ENCODE assay signal across 8 cellular contexts in the genomic region with DNA sequence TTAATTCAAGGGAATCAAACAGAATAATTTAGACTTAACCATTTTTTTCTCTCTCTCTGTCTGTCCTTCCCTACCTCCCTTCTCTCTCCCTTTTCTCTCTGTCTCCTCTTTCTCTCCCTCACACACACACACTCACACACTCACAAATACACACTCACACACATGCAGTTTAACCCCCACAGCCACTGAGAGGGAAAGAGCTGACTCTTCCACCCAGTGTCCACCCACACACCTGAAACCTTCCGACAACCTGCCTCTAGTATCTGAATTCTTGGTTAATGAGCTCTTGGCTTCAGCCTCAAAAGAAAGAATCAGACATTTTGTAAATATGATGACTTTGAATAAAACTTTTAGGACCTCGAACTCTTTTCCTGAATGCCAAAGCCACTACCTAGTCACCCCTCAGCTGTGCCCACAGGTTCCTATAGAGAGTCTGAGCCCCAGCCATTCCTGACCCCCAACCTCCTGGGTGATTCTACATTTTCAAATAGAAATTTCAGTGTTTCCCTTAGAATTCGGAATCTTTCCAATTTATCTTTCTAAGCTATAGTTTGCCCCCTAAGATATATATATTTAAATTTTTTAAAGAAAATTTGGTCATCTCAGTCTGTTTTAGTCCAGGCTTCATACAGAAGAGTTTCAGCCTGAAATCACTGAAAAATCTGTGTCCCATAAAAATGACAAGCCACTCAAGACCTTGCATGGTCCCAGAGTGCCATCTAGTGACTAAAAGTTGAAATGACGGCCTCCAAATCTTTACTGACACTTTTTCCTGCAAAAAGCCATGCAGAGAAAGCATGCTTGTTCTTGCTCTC.
DNase-seq lines count a peak whose midpoint lies in the region; ATAC-seq and TF ChIP-seq lines count a peak whose summit lies in the region.

No MANE protein-coding gene starts in this region.

- peak; percentile 2 for DNase-seq in stimulated activated CD4-positive, alpha-beta T cell treated with anti-CD3 and anti-CD28 coated beads, Interleukin-12 subunit alpha, Interleukin-12 subunit beta, amount 100 ng/mL, for 4 hours
- DNase-seq in stimulated activated CD4-positive, alpha-beta T cell treated with anti-CD3 and anti-CD28 coated beads, Interleukin-4, amount 100 ng/mL, for 1 hour, result no peak
- DNase-seq in HT1080 (ENCODE audit: low read depth) (peak; percentile 63), fibroblast of peridontal ligament (ENCODE audit: extremely low read depth) (peak; percentile 78), pons (ENCODE audit: low spot score) (peak; percentile 81)

- ATAC-seq in SK-N-SH treated with all-trans-retinoic acid at 6 μM for 48 hours, result peak; percentile 73
- ATAC-seq in GM21390 (IDR thresholded peaks at IDR 0.05; ENCODE audit: unreplicated experiment), result no peak
- ATAC-seq in HG03469 (IDR thresholded peaks at IDR 0.05; ENCODE audit: unreplicated experiment), result no peak

TF ChIP-seq in SK-N-SH treated with all-trans-retinoic acid at 6 μM for 48 hours, 23 proteins besides CTCF, POLR2A, EP300 and RAD21:
- TF ChIP-seq, protein P1, sequence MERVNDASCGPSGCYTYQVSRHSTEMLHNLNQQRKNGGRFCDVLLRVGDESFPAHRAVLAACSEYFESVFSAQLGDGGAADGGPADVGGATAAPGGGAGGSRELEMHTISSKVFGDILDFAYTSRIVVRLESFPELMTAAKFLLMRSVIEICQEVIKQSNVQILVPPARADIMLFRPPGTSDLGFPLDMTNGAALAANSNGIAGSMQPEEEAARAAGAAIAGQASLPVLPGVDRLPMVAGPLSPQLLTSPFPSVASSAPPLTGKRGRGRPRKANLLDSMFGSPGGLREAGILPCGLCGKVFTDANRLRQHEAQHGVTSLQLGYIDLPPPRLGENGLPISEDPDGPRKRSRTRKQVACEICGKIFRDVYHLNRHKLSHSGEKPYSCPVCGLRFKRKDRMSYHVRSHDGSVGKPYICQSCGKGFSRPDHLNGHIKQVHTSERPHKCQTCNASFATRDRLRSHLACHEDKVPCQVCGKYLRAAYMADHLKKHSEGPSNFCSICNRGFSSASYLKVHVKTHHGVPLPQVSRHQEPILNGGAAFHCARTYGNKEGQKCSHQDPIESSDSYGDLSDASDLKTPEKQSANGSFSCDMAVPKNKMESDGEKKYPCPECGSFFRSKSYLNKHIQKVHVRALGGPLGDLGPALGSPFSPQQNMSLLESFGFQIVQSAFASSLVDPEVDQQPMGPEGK (CRISPR knock-in tag; IDR thresholded peaks at IDR 0.05; ENCODE audit: borderline replicate concordance), result no peak
- TF ChIP-seq ESRRG (CRISPR knock-in tag; IDR thresholded peaks at IDR 0.05), result no peak
- TF ChIP-seq PPARA (CRISPR knock-in tag; IDR thresholded peaks at IDR 0.05; ENCODE audit: borderline replicate concordance), result no peak
- TF ChIP-seq ZFP30 (CRISPR knock-in tag; IDR thresholded peaks at IDR 0.05), result no peak
- no peak for TF ChIP-seq ZNF8 (CRISPR knock-in tag; IDR thresholded peaks at IDR 0.05)
- no peak for TF ChIP-seq ZNF565 (CRISPR knock-in tag; conservative IDR thresholded peaks at IDR 0.05; ENCODE audit: low read depth)
- TF ChIP-seq, protein P2, sequence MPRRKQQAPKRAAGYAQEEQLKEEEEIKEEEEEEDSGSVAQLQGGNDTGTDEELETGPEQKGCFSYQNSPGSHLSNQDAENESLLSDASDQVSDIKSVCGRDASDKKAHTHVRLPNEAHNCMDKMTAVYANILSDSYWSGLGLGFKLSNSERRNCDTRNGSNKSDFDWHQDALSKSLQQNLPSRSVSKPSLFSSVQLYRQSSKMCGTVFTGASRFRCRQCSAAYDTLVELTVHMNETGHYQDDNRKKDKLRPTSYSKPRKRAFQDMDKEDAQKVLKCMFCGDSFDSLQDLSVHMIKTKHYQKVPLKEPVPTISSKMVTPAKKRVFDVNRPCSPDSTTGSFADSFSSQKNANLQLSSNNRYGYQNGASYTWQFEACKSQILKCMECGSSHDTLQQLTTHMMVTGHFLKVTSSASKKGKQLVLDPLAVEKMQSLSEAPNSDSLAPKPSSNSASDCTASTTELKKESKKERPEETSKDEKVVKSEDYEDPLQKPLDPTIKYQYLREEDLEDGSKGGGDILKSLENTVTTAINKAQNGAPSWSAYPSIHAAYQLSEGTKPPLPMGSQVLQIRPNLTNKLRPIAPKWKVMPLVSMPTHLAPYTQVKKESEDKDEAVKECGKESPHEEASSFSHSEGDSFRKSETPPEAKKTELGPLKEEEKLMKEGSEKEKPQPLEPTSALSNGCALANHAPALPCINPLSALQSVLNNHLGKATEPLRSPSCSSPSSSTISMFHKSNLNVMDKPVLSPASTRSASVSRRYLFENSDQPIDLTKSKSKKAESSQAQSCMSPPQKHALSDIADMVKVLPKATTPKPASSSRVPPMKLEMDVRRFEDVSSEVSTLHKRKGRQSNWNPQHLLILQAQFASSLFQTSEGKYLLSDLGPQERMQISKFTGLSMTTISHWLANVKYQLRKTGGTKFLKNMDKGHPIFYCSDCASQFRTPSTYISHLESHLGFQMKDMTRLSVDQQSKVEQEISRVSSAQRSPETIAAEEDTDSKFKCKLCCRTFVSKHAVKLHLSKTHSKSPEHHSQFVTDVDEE (CRISPR knock-in tag; IDR thresholded peaks at IDR 0.05), result no peak
- TF ChIP-seq ZC3H10 (CRISPR knock-in tag; IDR thresholded peaks at IDR 0.05), result no peak
